In the genomic region with DNA sequence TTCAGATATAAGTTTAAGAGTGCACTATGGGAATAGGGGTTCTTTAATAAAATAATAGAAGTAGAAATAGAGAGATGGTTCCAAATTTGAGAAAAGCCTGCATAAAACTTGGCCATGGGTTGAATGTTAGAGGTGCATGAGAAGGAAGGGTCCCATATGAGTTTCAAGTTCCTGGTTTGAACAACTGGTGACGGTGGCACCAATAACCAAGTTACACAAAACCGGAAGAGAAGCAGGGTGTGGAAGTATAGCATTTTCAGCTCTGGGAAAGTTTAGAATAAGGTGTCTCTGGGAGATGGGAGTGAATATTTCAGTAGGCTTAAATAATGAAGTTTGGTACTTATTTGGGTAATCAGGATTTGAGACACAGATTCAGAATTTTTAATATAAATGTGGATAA, we compare ENCODE assay signal across 13 cellular contexts. TPM values are rescaled to one million over a fixed set of nuclear protein-coding genes. Genes with fewer than 3 reads are reported as not detected.
DNase-seq lines count a peak whose midpoint lies in the region; ATAC-seq and TF ChIP-seq lines count a peak whose summit lies in the region.
"Had no signal": no experiment of that assay in that cellular context is flagged by ENCODE, and none has a peak within 500 bp of the region (broad histone marks: within the 10 kb centered on the region; RNA-seq: fewer than 3 reads in every experiment).

No MANE protein-coding gene starts in this region.

- H3K27ac Mint-ChIP-seq in CD8-positive, alpha-beta memory T cell: peak overlapping the region; percentile 71 to 98 (median 92)
- H3K27ac Mint-ChIP-seq in activated naive CD8-positive, alpha-beta T cell treated with anti-CD3 and anti-CD28 coated beads for 36 hours: no peak overlapping the region

- CTCF ChIA-PET in CD8-positive, alpha-beta memory T cell (lab: Charles Lee): interaction anchor here (1.3 kb wide), 1 partner anchor 31 kb away, joined by 3 read pairs; no protein-coding TSS in a partner anchor

- H3K27me3 Mint-ChIP-seq in CD8-positive, alpha-beta memory T cell: no peaks in the 10 kb centered on the region
- no peaks in the 10 kb centered on the region for H3K27me3 Mint-ChIP-seq in activated naive CD8-positive, alpha-beta T cell treated with anti-CD3 and anti-CD28 coated beads for 36 hours

- peaks cover 26% of the 10 kb centered on the region for H3K36me3 ChIP-seq in CD8-positive, alpha-beta memory T cell (ENCODE audit: insufficient read depth, low read length)
- H3K36me3 ChIP-seq in neutrophil (peaks cover 61% of the 10 kb centered on the region), osteoblast (ENCODE audit: insufficient read depth, low read length) (no peaks in the 10 kb centered on the region)

- no peaks in the 10 kb centered on the region for H3K27me3 ChIP-seq in CD8-positive, alpha-beta memory T cell (ENCODE audit: insufficient read depth, low read length, poor library complexity, severe bottlenecking)
- no peaks in the 10 kb centered on the region for H3K27me3 ChIP-seq in neutrophil
- no peaks in the 10 kb centered on the region for H3K27me3 ChIP-seq in osteoblast (ENCODE audit: insufficient read depth, low read length)
- H3K27me3 ChIP-seq: gastroesophageal sphincter, testis had no signal

- no peak for ATAC-seq in HG02973 (IDR thresholded peaks at IDR 0.05; ENCODE audit: unreplicated experiment)
- ATAC-seq: Panc1 had no signal

- peaks cover 38% of the 10 kb centered on the region for H3K4me1 ChIP-seq in CD8-positive, alpha-beta memory T cell (ENCODE audit: insufficient read depth, low read length)
- H3K4me1 ChIP-seq in neutrophil (ENCODE audit: control insufficient read depth in 1 of 2, insufficient read depth in 1 of 2, low read depth in 1 of 2, low read length in 1 of 2) (peaks cover 45 to 53% of the 10 kb centered on the region in 2 experiments), osteoblast (ENCODE audit: insufficient read depth, low read length) (peaks cover 2% of the 10 kb centered on the region)
- H3K4me1 ChIP-seq: testis had no signal

- H3K4me2 ChIP-seq in osteoblast (ENCODE audit: insufficient read depth, low read length): no peak overlapping the region

- no peaks in the 10 kb centered on the region for H3K9me3 ChIP-seq in CD8-positive, alpha-beta memory T cell (ENCODE audit: low read length)
- no peaks in the 10 kb centered on the region for H3K9me3 ChIP-seq in neutrophil
- no peaks in the 10 kb centered on the region for H3K9me3 ChIP-seq in osteoblast (ENCODE audit: low read depth, low read length)
- H3K9me3 ChIP-seq: gastroesophageal sphincter, testis had no signal

- no peaks in the 10 kb centered on the region for H4K20me1 ChIP-seq in osteoblast (ENCODE audit: insufficient read depth, low read length)

- POLR2A ChIA-PET in CD8-positive, alpha-beta memory T cell (lab: Charles Lee): no interaction called here

- DNase-seq in CD8-positive, alpha-beta memory T cell: no peak
- DNase-seq in GM20000 (ENCODE audit: low spot score) (peak; percentile 8), NCI-H1694 treated with DMSO at 0.1 percent for 48 hours (lab: John Stamatoyannopoulos, UW) (no peak), osteoblast (ENCODE audit: insufficient read length, low spot score, missing footprints) (no peak)
- no peak for DNase-seq in activated naive CD8-positive, alpha-beta T cell treated with anti-CD3 and anti-CD28 coated beads for 36 hours
- DNase-seq: islet precursor cell, testis had no signal

- no peak overlapping the region for H2AFZ ChIP-seq in osteoblast (ENCODE audit: low read length)

- TF ChIP-seq CTCF in GM20000 (IDR thresholded peaks at IDR 0.05; ENCODE audit: extremely low read depth, missing control alignments) (no peak), neutrophil (IDR thresholded peaks at IDR 0.05) (no peak), osteoblast (IDR thresholded peaks at IDR 0.05; ENCODE audit: extremely low read depth, low read depth, low read length) (no peak)

- H3K27ac ChIP-seq in CD8-positive, alpha-beta memory T cell (ENCODE audit: low read depth, low read length): no peak overlapping the region
- H3K27ac ChIP-seq in neutrophil (peak overlapping the region; percentile 85), osteoblast (ENCODE audit: low read depth, low read length) (no peak overlapping the region)
- H3K27ac ChIP-seq: gastroesophageal sphincter, testis had no signal

- H3K79me2 ChIP-seq in osteoblast (ENCODE audit: insufficient read depth, low read length): no peaks in the 10 kb centered on the region

- peaks cover 30 to 66% (median 32%) of the 10 kb centered on the region in 3 donors for H3K36me3 Mint-ChIP-seq in CD8-positive, alpha-beta memory T cell
- peaks cover 44% of the 10 kb centered on the region for H3K36me3 Mint-ChIP-seq in activated naive CD8-positive, alpha-beta T cell treated with anti-CD3 and anti-CD28 coated beads for 36 hours

- H3K4me1 Mint-ChIP-seq in CD8-positive, alpha-beta memory T cell: peaks cover 70 to 89% (median 88%) of the 10 kb centered on the region in 3 donors
- peaks cover 44% of the 10 kb centered on the region for H3K4me1 Mint-ChIP-seq in activated naive CD8-positive, alpha-beta T cell treated with anti-CD3 and anti-CD28 coated beads for 36 hours

- no peaks in the 10 kb centered on the region for H3K9me3 Mint-ChIP-seq in CD8-positive, alpha-beta memory T cell
- peaks cover 5% of the 10 kb centered on the region for H3K9me3 Mint-ChIP-seq in activated naive CD8-positive, alpha-beta T cell treated with anti-CD3 and anti-CD28 coated beads for 36 hours

- peak overlapping the region; percentile 73 for H3K4me3 ChIP-seq in CD8-positive, alpha-beta memory T cell (ENCODE audit: low read length)
- H3K4me3 ChIP-seq in neutrophil (ENCODE audit: low read depth in 1 of 2, low read length in 1 of 2) (peak overlapping the region; percentile 63 to 86), osteoblast (ENCODE audit: insufficient read depth, low read length) (no peak overlapping the region)
- H3K4me3 ChIP-seq: testis had no signal

- peak overlapping the region; percentile 91 to 98 (median 95) for H3K4me3 Mint-ChIP-seq in CD8-positive, alpha-beta memory T cell
- H3K4me3 Mint-ChIP-seq in activated naive CD8-positive, alpha-beta T cell treated with anti-CD3 and anti-CD28 coated beads for 36 hours: peak overlapping the region; percentile 70

RNA-seq across cellular contexts. Expression of gene CASP1, which starts 2.4 kb away (rescaled TPM):
- 10 to 100 TPM; 30.0 to 36.2 TPM for total RNA-seq in CD8-positive, alpha-beta memory T cell
- 152 TPM for polyA plus RNA-seq in CD8-positive, alpha-beta memory T cell
- 10 to 100 TPM; 38.9 to 40.1 TPM for total RNA-seq in activated naive CD8-positive, alpha-beta T cell treated with anti-CD3 and anti-CD28 coated beads for 36 hours
- total RNA-seq in osteoblast: 13.6 and 14.1 TPM in 2 replicates
- polyA plus RNA-seq: neural cell had no signal

RNA-seq across cellular contexts. Expression of gene CASP5, which starts 9.5 kb away (rescaled TPM):
- not detected for total RNA-seq in CD8-positive, alpha-beta memory T cell
- polyA plus RNA-seq in CD8-positive, alpha-beta memory T cell: not detected
- not detected for total RNA-seq in activated naive CD8-positive, alpha-beta T cell treated with anti-CD3 and anti-CD28 coated beads for 36 hours
- 0.36 TPM in 1 of 2 replicates, not detected in the other for total RNA-seq in osteoblast
- total RNA-seq: LHCN-M2, testis had no signal
- polyA plus RNA-seq: neural cell had no signal

RNA-seq across cellular contexts. Expression of gene CARD16, which starts 12.6 kb away (rescaled TPM):
- 10 to 100 TPM in 1 of 2 experiments, 1 to 10 TPM in 1; 8.0 to 10.3 TPM for total RNA-seq in CD8-positive, alpha-beta memory T cell
- polyA plus RNA-seq in CD8-positive, alpha-beta memory T cell: 268 TPM
- total RNA-seq in activated naive CD8-positive, alpha-beta T cell treated with anti-CD3 and anti-CD28 coated beads for 36 hours: 10 to 100 TPM; 16.9 to 17.6 TPM
- 2.9 and 4.1 TPM in 2 replicates for total RNA-seq in osteoblast
- total RNA-seq: LHCN-M2 had no signal
- polyA plus RNA-seq: neural cell had no signal
